ENCODE assay signal across 15 cellular contexts in genomic region chr2:143078106-143078505, GRCh38. TPM values are rescaled to one million over a fixed set of nuclear protein-coding genes. Genes with fewer than 3 reads are reported as not detected.
DNase-seq lines count a peak whose midpoint lies in the region; ATAC-seq and TF ChIP-seq lines count a peak whose summit lies in the region.
"Had no signal": no experiment of that assay in that cellular context is flagged by ENCODE, and none has a peak within 500 bp of the region (broad histone marks: within the 10 kb centered on the region; RNA-seq: fewer than 3 reads in every experiment).

No MANE protein-coding gene starts in this region.

- H3K9me3 ChIP-seq in OCI-LY3 (ENCODE audit: insufficient read depth, low read length) (no peaks in the 10 kb centered on the region), WERI-Rb-1 (ENCODE audit: severe bottlenecking) (peaks cover 3% of the 10 kb centered on the region), left lung (peaks cover 0 to 14% of the 10 kb centered on the region in 2 donors), adrenal gland (replicated peaks in 1 of 3) (no peaks in the 10 kb centered on the region)

- DNase-seq in NCI-H2171 treated with DMSO at 0.1 percent for 48 hours (lab: John Stamatoyannopoulos, UW) = peak; percentile 6
- DNase-seq in NCI-H2171 (lab: John Stamatoyannopoulos, UW) = no peak
- DNase-seq in chondrocyte (ENCODE audit: low spot score) = no peak
- no peak for DNase-seq in WERI-Rb-1
- no peak for DNase-seq in left lung
- no peak for DNase-seq in activated naive CD4-positive, alpha-beta T cell (lab: John Stamatoyannopoulos, UW)
- DNase-seq in adrenal gland = no peak
- DNase-seq: C1 segment of cervical spinal cord, GF-D8, NCI-H1092 treated with DMSO at 0.1 percent for 48 hours, NCI-H1694, NCI-H2107, NCI-H446 had no signal

- H3K27me3 ChIP-seq in OCI-LY3 (ENCODE audit: low read depth, low read length) (no peaks in the 10 kb centered on the region), WERI-Rb-1 (ENCODE audit: insufficient read depth, low read depth, severe bottlenecking) (no peaks in the 10 kb centered on the region), left lung (no peaks in the 10 kb centered on the region), adrenal gland (no peaks in the 10 kb centered on the region)

- H3K36me3 Mint-ChIP-seq in chondrocyte (ENCODE audit: low read depth) = peaks cover 3% of the 10 kb centered on the region

- H2AFZ ChIP-seq in OCI-LY3 (ENCODE audit: low read depth, low read length) = no peak overlapping the region

- intact Hi-C loops in left lung (cut with DNase I) (no loop called here), adrenal gland (cut with DNase I) (no loop called here)

- H3K27ac Mint-ChIP-seq in chondrocyte (ENCODE audit: unreplicated experiment) = no peak overlapping the region

- no peak overlapping the region for H3K4me3 ChIP-seq in OCI-LY3 (ENCODE audit: low read length)
- H3K4me3 ChIP-seq in WERI-Rb-1 (ENCODE audit: low read depth, low read length) = no peak overlapping the region
- no peak overlapping the region for H3K4me3 ChIP-seq in left lung
- H3K4me3 ChIP-seq in adrenal gland = no peak overlapping the region

- H3K4me3 Mint-ChIP-seq in chondrocyte (ENCODE audit: unreplicated experiment) = no peak overlapping the region

- ATAC-seq in left lung = no peak

- H3K27me3 Mint-ChIP-seq in chondrocyte (ENCODE audit: low read depth) = peaks cover 3% of the 10 kb centered on the region

- H3K36me3 ChIP-seq in OCI-LY3 (replicated peaks; ENCODE audit: low read depth, low read length) (no peaks in the 10 kb centered on the region), WERI-Rb-1 (no peaks in the 10 kb centered on the region), left lung (no peaks in the 10 kb centered on the region), adrenal gland (replicated peaks in 1 of 2) (no peaks in the 10 kb centered on the region)

- no peaks in the 10 kb centered on the region for H4K20me1 ChIP-seq in OCI-LY3 (ENCODE audit: insufficient read depth, low read length)

- H3K79me2 ChIP-seq in OCI-LY3 (ENCODE audit: low read length) = no peaks in the 10 kb centered on the region

- no peak for TF ChIP-seq POLR2A in adrenal gland (IDR thresholded peaks at IDR 0.05)

- no peak overlapping the region for H3K27ac ChIP-seq in OCI-LY3 (ENCODE audit: low read length)
- no peak overlapping the region for H3K27ac ChIP-seq in WERI-Rb-1
- H3K27ac ChIP-seq in left lung = no peak overlapping the region
- H3K27ac ChIP-seq in adrenal gland = no peak overlapping the region
- H3K27ac ChIP-seq: 22Rv1 had no signal

- no peaks in the 10 kb centered on the region for H3K4me1 Mint-ChIP-seq in chondrocyte (ENCODE audit: low read depth)

- H3K9me3 Mint-ChIP-seq in chondrocyte (ENCODE audit: low read depth) = peaks cover 20% of the 10 kb centered on the region

- H3K4me2 ChIP-seq in OCI-LY3 (ENCODE audit: low read length) = no peak overlapping the region

- peak; percentile 39 for TF ChIP-seq CTCF in OCI-LY3 (IDR thresholded peaks at IDR 0.05; ENCODE audit: low read depth, low read length)
- peak; percentile 71 for TF ChIP-seq CTCF in chondrocyte (IDR thresholded peaks at IDR 0.05)
- no peak for TF ChIP-seq CTCF in WERI-Rb-1 (IDR thresholded peaks at IDR 0.05; ENCODE audit: low read depth, low read length)
- TF ChIP-seq CTCF in left lung (IDR thresholded peaks at IDR 0.05) = no peak
- no peak for TF ChIP-seq CTCF in adrenal gland (IDR thresholded peaks at IDR 0.05)

- no peaks in the 10 kb centered on the region for H3K4me1 ChIP-seq in OCI-LY3 (ENCODE audit: low read length)
- peaks cover 0 to 4% of the 10 kb centered on the region in 2 donors for H3K4me1 ChIP-seq in left lung
- no peaks in the 10 kb centered on the region for H3K4me1 ChIP-seq in adrenal gland (replicated peaks in 1 of 2)

- H3K9ac ChIP-seq in OCI-LY3 (ENCODE audit: low read length) = no peak overlapping the region

RNA-seq across cellular contexts. Expression of gene ARHGAP15, which starts 51.1 kb away (rescaled TPM):
- total RNA-seq in chondrocyte = 0.36 to 0.42 TPM in 2 of 3 replicates, not detected in the other
- total RNA-seq in left lung = 10 to 100 TPM; 16.8 to 20.6 TPM
- 10 to 100 TPM in 5 of 8 donors, 1 to 10 TPM in 3; 4.7 to 33.8 (median 10.6) TPM for total RNA-seq in adrenal gland
- 10 to 100 TPM in 1 of 3 donors, 1 to 10 TPM in 2; 7.5 to 13.0 (median 8.3) TPM for polyA plus RNA-seq in adrenal gland

Comparison
In these comparisons a context has a peak if more than half of its experiments do, and no peak if none do; other contexts are left out.
1. CTCF ChIP-seq: peak in OCI-LY3 (single experiment) and chondrocyte (single experiment); none in WERI-Rb-1 (single experiment), left lung (0 of 2) and adrenal gland (0 of 6).